8 cellular contexts compared by ENCODE assay signal in genomic region chr15:75844629-75845390, GRCh38. TPM values are rescaled to one million over a fixed set of nuclear protein-coding genes. Genes with fewer than 3 reads are reported as not detected.
DNase-seq lines count a peak whose midpoint lies in the region.

No MANE protein-coding gene starts in this region.

- H3K9me3 ChIP-seq in iPS-15b (ENCODE audit: control insufficient read depth, insufficient read depth, low read length) = no peaks in the 10 kb centered on the region
- no peaks in the 10 kb centered on the region for H3K9me3 ChIP-seq in stomach smooth muscle (ENCODE audit: control insufficient read depth in 2 of 2, low read length in 2 of 2)

- H3K4me3 ChIP-seq in iPS-15b (ENCODE audit: low read depth, low read length) (peak overlapping the region; percentile 90), stomach smooth muscle (ENCODE audit: low read length in 2 of 2) (peak overlapping the region; percentile 91 to 97)

- H3K36me3 Mint-ChIP-seq in activated CD4-positive, alpha-beta T cell treated with anti-CD3 and anti-CD28 coated beads, Interleukin-2, amount 10 ng/mL, durations not matched to agents 7 days and 5 days (ENCODE audit: low read depth) = peaks cover 42% of the 10 kb centered on the region
- H3K36me3 Mint-ChIP-seq in activated T-helper 2 cell treated with anti-CD3 and anti-CD28 coated beads, Interferon-gamma antibody, Interleukin-2, Interleukin-4, amounts not matched to agents 10 μg/mL and 5 μg/mL and 100 μg/mL, durations not matched to agents 14 hours and 24 hours and 36 hours (ENCODE audit: low read depth) = peaks cover 46% of the 10 kb centered on the region

- intact Hi-C loops in activated T-helper 2 cell treated with anti-CD3 and anti-CD28 coated beads, Interferon-gamma antibody, Interleukin-2, Interleukin-4, amounts not matched to agents 10 μg/mL and 5 μg/mL and 100 μg/mL, durations not matched to agents 14 hours and 24 hours and 36 hours (cut with micrococcal nuclease) = loop anchor here (5.0 to 10.0 kb wide), 2 partner anchors 57 to 390 kb away; partner anchors contain the start of genes FBXO22 and SIN3A

- DNase-seq in activated CD4-positive, alpha-beta T cell treated with anti-CD3 and anti-CD28 coated beads, Interleukin-2, amount 10 ng/mL, durations not matched to agents 7 days and 5 days = peak; percentile 34
- no peak for DNase-seq in activated CD4-positive, alpha-beta T cell treated with anti-CD3 and anti-CD28 coated beads, Interleukin-2, amount 50 U/mL, for 4 hours
- DNase-seq in activated T-helper 2 cell treated with anti-CD3 and anti-CD28 coated beads, Interferon-gamma antibody, Interleukin-2, Interleukin-4, amounts not matched to agents 10 μg/mL and 5 μg/mL and 100 μg/mL, durations not matched to agents 14 hours and 24 hours and 36 hours (ENCODE audit: low spot score) = no peak
- DNase-seq in germinal center (ENCODE audit: low spot score) (no peak), NOMO-1 (lab: John Stamatoyannopoulos, UW; ENCODE audit: unreplicated experiment in 2 of 2) (no peak), NCI-H1436 treated with DMSO at 0.1 percent for 48 hours (lab: John Stamatoyannopoulos, UW) (no peak)

- peaks cover 53% of the 10 kb centered on the region for H3K4me1 Mint-ChIP-seq in activated CD4-positive, alpha-beta T cell treated with anti-CD3 and anti-CD28 coated beads, Interleukin-2, amount 10 ng/mL, durations not matched to agents 7 days and 5 days
- H3K4me1 Mint-ChIP-seq in activated T-helper 2 cell treated with anti-CD3 and anti-CD28 coated beads, Interferon-gamma antibody, Interleukin-2, Interleukin-4, amounts not matched to agents 10 μg/mL and 5 μg/mL and 100 μg/mL, durations not matched to agents 14 hours and 24 hours and 36 hours (ENCODE audit: low read depth) = peaks cover 42% of the 10 kb centered on the region

- H3K36me3 ChIP-seq in iPS-15b (ENCODE audit: control insufficient read depth, insufficient read depth, low read length) (no peaks in the 10 kb centered on the region), stomach smooth muscle (ENCODE audit: control insufficient read depth in 2 of 2, insufficient read depth in 2 of 2, low read length in 2 of 2) (no peaks in the 10 kb centered on the region)

- peaks cover 21% of the 10 kb centered on the region for H3K27me3 Mint-ChIP-seq in activated CD4-positive, alpha-beta T cell treated with anti-CD3 and anti-CD28 coated beads, Interleukin-2, amount 10 ng/mL, durations not matched to agents 7 days and 5 days
- peaks cover 10% of the 10 kb centered on the region for H3K27me3 Mint-ChIP-seq in activated T-helper 2 cell treated with anti-CD3 and anti-CD28 coated beads, Interferon-gamma antibody, Interleukin-2, Interleukin-4, amounts not matched to agents 10 μg/mL and 5 μg/mL and 100 μg/mL, durations not matched to agents 14 hours and 24 hours and 36 hours (ENCODE audit: low read depth)

- H3K27ac Mint-ChIP-seq in activated CD4-positive, alpha-beta T cell treated with anti-CD3 and anti-CD28 coated beads, Interleukin-2, amount 10 ng/mL, durations not matched to agents 7 days and 5 days = peak overlapping the region; percentile 92
- peak overlapping the region; percentile 88 for H3K27ac Mint-ChIP-seq in activated T-helper 2 cell treated with anti-CD3 and anti-CD28 coated beads, Interferon-gamma antibody, Interleukin-2, Interleukin-4, amounts not matched to agents 10 μg/mL and 5 μg/mL and 100 μg/mL, durations not matched to agents 14 hours and 24 hours and 36 hours

- peak overlapping the region; percentile 89 for H3K27ac ChIP-seq in stomach smooth muscle (ENCODE audit: low read length)

- H3K9ac ChIP-seq in iPS-15b (ENCODE audit: low read depth, low read length) (peak overlapping the region; percentile 92), stomach smooth muscle (ENCODE audit: low read length in 2 of 2) (peak overlapping the region; percentile 84 to 87)

- peak overlapping the region; percentile 93 for H3K4me3 Mint-ChIP-seq in activated CD4-positive, alpha-beta T cell treated with anti-CD3 and anti-CD28 coated beads, Interleukin-2, amount 10 ng/mL, durations not matched to agents 7 days and 5 days
- H3K4me3 Mint-ChIP-seq in activated T-helper 2 cell treated with anti-CD3 and anti-CD28 coated beads, Interferon-gamma antibody, Interleukin-2, Interleukin-4, amounts not matched to agents 10 μg/mL and 5 μg/mL and 100 μg/mL, durations not matched to agents 14 hours and 24 hours and 36 hours (ENCODE audit: low read depth) = peak overlapping the region; percentile 94

- CTCF ChIA-PET in activated CD4-positive, alpha-beta T cell treated with anti-CD3 and anti-CD28 coated beads, Interleukin-2, amount 10 ng/mL, durations not matched to agents 7 days and 5 days (lab: Charles Lee) = interaction anchor here (1.4 kb wide), 1 partner anchor 15 kb away, joined by 3 read pairs; no protein-coding TSS in a partner anchor

- POLR2A ChIA-PET in activated CD4-positive, alpha-beta T cell treated with anti-CD3 and anti-CD28 coated beads, Interleukin-2, amount 10 ng/mL, durations not matched to agents 7 days and 5 days (lab: Charles Lee) = no interaction called here

- H3K27me3 ChIP-seq in iPS-15b (ENCODE audit: control insufficient read depth, insufficient read depth, low read length) = peaks cover 20% of the 10 kb centered on the region
- H3K27me3 ChIP-seq in stomach smooth muscle (ENCODE audit: control insufficient read depth in 1 of 2, insufficient read depth in 2 of 2, low read length in 2 of 2) = no peaks in the 10 kb centered on the region

- H3K4me1 ChIP-seq in iPS-15b (ENCODE audit: control insufficient read depth, insufficient read depth, low read length) (peaks cover 26% of the 10 kb centered on the region), stomach smooth muscle (ENCODE audit: control insufficient read depth, insufficient read depth, low read length) (peaks cover 23% of the 10 kb centered on the region)

- H3K9me3 Mint-ChIP-seq in activated CD4-positive, alpha-beta T cell treated with anti-CD3 and anti-CD28 coated beads, Interleukin-2, amount 10 ng/mL, durations not matched to agents 7 days and 5 days = no peaks in the 10 kb centered on the region
- no peaks in the 10 kb centered on the region for H3K9me3 Mint-ChIP-seq in activated T-helper 2 cell treated with anti-CD3 and anti-CD28 coated beads, Interferon-gamma antibody, Interleukin-2, Interleukin-4, amounts not matched to agents 10 μg/mL and 5 μg/mL and 100 μg/mL, durations not matched to agents 14 hours and 24 hours and 36 hours

RNA-seq across cellular contexts. Expression of gene UBE2Q2, which starts 1.6 kb away (rescaled TPM):
- 10 to 100 TPM; 35.6 to 40.3 TPM for total RNA-seq in activated CD4-positive, alpha-beta T cell treated with anti-CD3 and anti-CD28 coated beads, Interleukin-2, amount 10 ng/mL, durations not matched to agents 7 days and 5 days
- total RNA-seq in activated T-helper 2 cell treated with anti-CD3 and anti-CD28 coated beads, Interferon-gamma antibody, Interleukin-2, Interleukin-4, amounts not matched to agents 10 μg/mL and 5 μg/mL and 100 μg/mL, durations not matched to agents 14 hours and 24 hours and 36 hours = 18.9 and 21.1 TPM in 2 replicates

RNA-seq across cellular contexts. Expression of gene FBXO22, which starts 58.9 kb away (rescaled TPM):
- 10 to 100 TPM; 33.2 to 33.7 TPM for total RNA-seq in activated CD4-positive, alpha-beta T cell treated with anti-CD3 and anti-CD28 coated beads, Interleukin-2, amount 10 ng/mL, durations not matched to agents 7 days and 5 days
- 47.0 and 48.0 TPM in 2 replicates for total RNA-seq in activated T-helper 2 cell treated with anti-CD3 and anti-CD28 coated beads, Interferon-gamma antibody, Interleukin-2, Interleukin-4, amounts not matched to agents 10 μg/mL and 5 μg/mL and 100 μg/mL, durations not matched to agents 14 hours and 24 hours and 36 hours
